ENCODE assay signal across 1 cellular context in genomic region chr3:143975549-143976152, GRCh38.
TF ChIP-seq lines count a peak whose summit lies in the region.

No MANE protein-coding gene starts in this region.

TF ChIP-seq in K562, 482 proteins besides CTCF, POLR2A, EP300 and RAD21 (continued from another document):
- TF ChIP-seq, protein P1, sequence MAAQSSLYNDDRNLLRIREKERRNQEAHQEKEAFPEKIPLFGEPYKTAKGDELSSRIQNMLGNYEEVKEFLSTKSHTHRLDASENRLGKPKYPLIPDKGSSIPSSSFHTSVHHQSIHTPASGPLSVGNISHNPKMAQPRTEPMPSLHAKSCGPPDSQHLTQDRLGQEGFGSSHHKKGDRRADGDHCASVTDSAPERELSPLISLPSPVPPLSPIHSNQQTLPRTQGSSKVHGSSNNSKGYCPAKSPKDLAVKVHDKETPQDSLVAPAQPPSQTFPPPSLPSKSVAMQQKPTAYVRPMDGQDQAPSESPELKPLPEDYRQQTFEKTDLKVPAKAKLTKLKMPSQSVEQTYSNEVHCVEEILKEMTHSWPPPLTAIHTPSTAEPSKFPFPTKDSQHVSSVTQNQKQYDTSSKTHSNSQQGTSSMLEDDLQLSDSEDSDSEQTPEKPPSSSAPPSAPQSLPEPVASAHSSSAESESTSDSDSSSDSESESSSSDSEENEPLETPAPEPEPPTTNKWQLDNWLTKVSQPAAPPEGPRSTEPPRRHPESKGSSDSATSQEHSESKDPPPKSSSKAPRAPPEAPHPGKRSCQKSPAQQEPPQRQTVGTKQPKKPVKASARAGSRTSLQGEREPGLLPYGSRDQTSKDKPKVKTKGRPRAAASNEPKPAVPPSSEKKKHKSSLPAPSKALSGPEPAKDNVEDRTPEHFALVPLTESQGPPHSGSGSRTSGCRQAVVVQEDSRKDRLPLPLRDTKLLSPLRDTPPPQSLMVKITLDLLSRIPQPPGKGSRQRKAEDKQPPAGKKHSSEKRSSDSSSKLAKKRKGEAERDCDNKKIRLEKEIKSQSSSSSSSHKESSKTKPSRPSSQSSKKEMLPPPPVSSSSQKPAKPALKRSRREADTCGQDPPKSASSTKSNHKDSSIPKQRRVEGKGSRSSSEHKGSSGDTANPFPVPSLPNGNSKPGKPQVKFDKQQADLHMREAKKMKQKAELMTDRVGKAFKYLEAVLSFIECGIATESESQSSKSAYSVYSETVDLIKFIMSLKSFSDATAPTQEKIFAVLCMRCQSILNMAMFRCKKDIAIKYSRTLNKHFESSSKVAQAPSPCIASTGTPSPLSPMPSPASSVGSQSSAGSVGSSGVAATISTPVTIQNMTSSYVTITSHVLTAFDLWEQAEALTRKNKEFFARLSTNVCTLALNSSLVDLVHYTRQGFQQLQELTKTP (IDR thresholded peaks at IDR 0.05; ENCODE audit: low read depth in 1 of 2, partially characterized antibody in 2 of 2), result no peak
- TF ChIP-seq RB1 (IDR thresholded peaks at IDR 0.05; ENCODE audit: low read depth) (no peak), NFRKB (IDR thresholded peaks at IDR 0.05; ENCODE audit: low read depth) (no peak), MTA2 (IDR thresholded peaks at IDR 0.05; ENCODE audit: low read depth) (no peak), GATAD2A (IDR thresholded peaks at IDR 0.05) (no peak), POLR2G (IDR thresholded peaks at IDR 0.05; ENCODE audit: low read depth, low read length) (peak; percentile 22; the same call in 1 of the 2 replicates), ADNP (tag; IDR thresholded peaks at IDR 0.05) (0 out of 2 replicates have a peak, but pooled peaks have one; percentile 9)
- TF ChIP-seq, protein P2, sequence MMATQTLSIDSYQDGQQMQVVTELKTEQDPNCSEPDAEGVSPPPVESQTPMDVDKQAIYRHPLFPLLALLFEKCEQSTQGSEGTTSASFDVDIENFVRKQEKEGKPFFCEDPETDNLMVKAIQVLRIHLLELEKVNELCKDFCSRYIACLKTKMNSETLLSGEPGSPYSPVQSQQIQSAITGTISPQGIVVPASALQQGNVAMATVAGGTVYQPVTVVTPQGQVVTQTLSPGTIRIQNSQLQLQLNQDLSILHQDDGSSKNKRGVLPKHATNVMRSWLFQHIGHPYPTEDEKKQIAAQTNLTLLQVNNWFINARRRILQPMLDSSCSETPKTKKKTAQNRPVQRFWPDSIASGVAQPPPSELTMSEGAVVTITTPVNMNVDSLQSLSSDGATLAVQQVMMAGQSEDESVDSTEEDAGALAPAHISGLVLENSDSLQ (IDR thresholded peaks at IDR 0.05), result no peak
